9 cellular contexts compared by ENCODE assay signal in the genomic region with DNA sequence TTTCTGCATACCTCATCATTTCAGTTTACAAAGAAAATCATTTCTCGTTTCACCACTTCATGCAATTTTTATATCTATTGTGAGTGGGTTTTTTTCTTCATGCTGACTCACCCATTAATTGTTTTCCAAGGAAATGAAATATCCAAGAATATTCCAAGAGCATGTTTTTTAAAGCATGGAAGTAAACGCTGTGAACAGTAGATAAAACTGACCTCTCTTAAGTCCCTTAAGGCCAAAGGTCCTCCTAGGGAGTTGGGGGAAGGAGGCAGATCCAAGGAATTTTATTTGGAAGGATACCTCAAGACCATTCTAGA. TPM values are rescaled to one million over a fixed set of nuclear protein-coding genes. Genes with fewer than 3 reads are reported as not detected.
DNase-seq lines count a peak whose midpoint lies in the region; ATAC-seq, FAIRE-seq and TF ChIP-seq lines count a peak whose summit lies in the region.
"Had no signal": no experiment of that assay in that cellular context is flagged by ENCODE, and none has a peak within 500 bp of the region (broad histone marks: within the 10 kb centered on the region; RNA-seq: fewer than 3 reads in every experiment).

No MANE protein-coding gene starts in this region.

- TF ChIP-seq CTCF in 22Rv1 (IDR thresholded peaks at IDR 0.05) = no peak
- no peak for TF ChIP-seq CTCF in IMR-90 (conservative IDR thresholded peaks at IDR 0.05; ENCODE audit: low read depth, low read length)
- TF ChIP-seq CTCF in bronchial epithelial cell (IDR thresholded peaks at IDR 0.05; ENCODE audit: insufficient read depth, low read length, severe bottlenecking) = no peak

- TF ChIP-seq POLR2A in IMR-90 (IDR thresholded peaks at IDR 0.05; ENCODE audit: low read depth, low read length) = no peak

- H3K4me1 ChIP-seq in IMR-90 (ENCODE audit: control insufficient read depth, insufficient read depth, low read length) (peaks cover 2% of the 10 kb centered on the region; the same call in 1 of the 2 replicates), mucosa of stomach (ENCODE audit: control insufficient read depth, insufficient read depth, low read length) (peaks cover 13% of the 10 kb centered on the region)

- H3K18ac ChIP-seq in IMR-90 (ENCODE audit: low read depth, low read length) = no peak overlapping the region; the same call in 1 of the 2 replicates

- H3K9me3 ChIP-seq in IMR-90 (ENCODE audit: control insufficient read depth, insufficient read depth, low read length) (no peaks in the 10 kb centered on the region), mucosa of stomach (ENCODE audit: control insufficient read depth, low read length) (no peaks in the 10 kb centered on the region)

- no peak for ATAC-seq in IMR-90 (ENCODE audit: low read depth)
- no peak for ATAC-seq in HG03565 (IDR thresholded peaks at IDR 0.05; ENCODE audit: unreplicated experiment)
- ATAC-seq in HG02938 (IDR thresholded peaks at IDR 0.05; ENCODE audit: unreplicated experiment) = no peak
- ATAC-seq in HG03135 (IDR thresholded peaks at IDR 0.05; ENCODE audit: unreplicated experiment) = no peak

- H2AK9ac ChIP-seq in IMR-90 (replicated peaks; ENCODE audit: low read depth, low read length, poor library complexity) = no peak overlapping the region

- dilution Hi-C loops in IMR-90 (cut with HindIII; ENCODE audit: low sequenced_read_pairs, unreplicated experiment) = no loop called here

- no peaks in the 10 kb centered on the region; the same call in 1 of the 2 replicates for H3K9me1 ChIP-seq in IMR-90 (ENCODE audit: insufficient read depth, low read length)

- POLR2A ChIA-PET in IMR-90 (lab: Charles Lee; ENCODE audit: unreplicated experiment) = interaction anchor here (0.7 kb wide), 1 partner anchor 241 kb away, joined by 7 read pairs; no protein-coding TSS in a partner anchor

- peak overlapping the region; percentile 82; the same call in 1 of the 2 replicates for H4K91ac ChIP-seq in IMR-90 (ENCODE audit: insufficient read depth, low read depth, low read length)

- no TSS peak for BruUV-seq in IMR-90 (replicated peaks; lab: Mats Ljungman, UMichigan)

- H3K4me2 ChIP-seq in IMR-90 (ENCODE audit: low read depth, low read length) = peak overlapping the region; percentile 84; the same call in 1 of the 2 replicates

- H3K27ac ChIP-seq in 22Rv1 (peak overlapping the region; percentile 85), IMR-90 (ENCODE audit: insufficient read depth, low read length) (no peak overlapping the region)

- intact Hi-C loops in IMR-90 (cut with micrococcal nuclease) = no loop called here

- no peak overlapping the region for H2AFZ ChIP-seq in IMR-90 (replicated peaks; ENCODE audit: low read length, poor library complexity)

- H2BK5ac ChIP-seq in IMR-90 (ENCODE audit: low read depth, low read length, poor library complexity, severe bottlenecking) = peak overlapping the region; percentile 66

- DNase-seq in IMR-90 (no peak), bronchial epithelial cell (ENCODE audit: low read depth) (no peak), NAMALWA (ENCODE audit: low spot score) (no peak)

- no peak for TF ChIP-seq RAD21 in IMR-90 (IDR thresholded peaks at IDR 0.05; ENCODE audit: low read length)

- H4K5ac ChIP-seq in IMR-90 (ENCODE audit: low read depth, low read length) = no peak overlapping the region; the same call in 1 of the 2 replicates

- H3K9ac ChIP-seq in IMR-90 (ENCODE audit: low read depth, low read length) = no peak overlapping the region; the same call in 1 of the 2 replicates
- H3K9ac ChIP-seq in mucosa of stomach (ENCODE audit: low read length) = peak overlapping the region; percentile 92

- no peak overlapping the region for H2BK120ac ChIP-seq in IMR-90 (ENCODE audit: low read depth, low read length)

- H4K20me1 ChIP-seq in IMR-90 (ENCODE audit: insufficient read depth, low read length) = no peaks in the 10 kb centered on the region

- peaks cover 6 to 16% of the 10 kb centered on the region in 2 experiments; a peak in 3 of 4 replicates for H3K79me1 ChIP-seq in IMR-90 (ENCODE audit: low read depth in 1 of 2, low read length in 2 of 2)

- WGBS in IMR-90 (ENCODE audit: extremely low coverage in 2 of 2, insufficient read length in 1 of 2), 2 experiments = no CpG with 5 or more reads among the region's 2 CpGs

- no peak for FAIRE-seq in bronchial epithelial cell (lab: Jason Lieb, UNC)
- FAIRE-seq: G401.6 had no signal

- H3K27me3 ChIP-seq in IMR-90 (ENCODE audit: control insufficient read depth, insufficient read depth, low read length) = no peaks in the 10 kb centered on the region
- H3K27me3 ChIP-seq in bronchial epithelial cell (ENCODE audit: control insufficient read depth, insufficient read depth, low read length) = no peaks in the 10 kb centered on the region
- H3K27me3 ChIP-seq in mucosa of stomach (ENCODE audit: control insufficient read depth, insufficient read depth, low read length) = no peaks in the 10 kb centered on the region

- H3K4me3 ChIP-seq in IMR-90 (ENCODE audit: insufficient read depth, low read depth, low read length) = peak overlapping the region; percentile 76; the same call in 1 of the 2 replicates
- peak overlapping the region; percentile 90 for H3K4me3 ChIP-seq in bronchial epithelial cell (ENCODE audit: low read depth, low read length)
- H3K4me3 ChIP-seq in mucosa of stomach (ENCODE audit: low read length) = peak overlapping the region; percentile 82

- in situ Hi-C loops in IMR-90 (cut with MboI; ENCODE audit: low sequenced_read_pairs) = loop anchor here (5.0 kb wide), 2 partner anchors 240 to 295 kb away; no protein-coding TSS in a partner anchor

- peak overlapping the region; percentile 80; the same call in 1 of the 2 replicates for H3K23ac ChIP-seq in IMR-90 (ENCODE audit: low read depth, low read length)

- H4K8ac ChIP-seq in IMR-90 (ENCODE audit: low read depth in 2 of 2, low read length in 2 of 2) = peak overlapping the region; percentile 87 to 97

- CTCF ChIA-PET in IMR-90 (lab: Yijun Ruan, JAX) = interaction anchor here (1.2 to 1.6 kb wide), 2 partner anchors 219 to 291 kb away, joined by 3 to 4 read pairs; no protein-coding TSS in a partner anchor

- H3K36me3 ChIP-seq in IMR-90 (ENCODE audit: control insufficient read depth, insufficient read depth, low read length) = no peaks in the 10 kb centered on the region
- H3K36me3 ChIP-seq in bronchial epithelial cell (ENCODE audit: control insufficient read depth, insufficient read depth, low read length) = no peaks in the 10 kb centered on the region
- no peaks in the 10 kb centered on the region for H3K36me3 ChIP-seq in mucosa of stomach (ENCODE audit: control insufficient read depth, insufficient read depth, low read length)

- peak overlapping the region; percentile 93; the same call in 1 of the 2 replicates for H3K4ac ChIP-seq in IMR-90 (ENCODE audit: low read depth, low read length)

- no peak overlapping the region for H2AK5ac ChIP-seq in IMR-90 (ENCODE audit: low read depth, low read length)

- no peak overlapping the region for H3K56ac ChIP-seq in IMR-90 (ENCODE audit: extremely low read depth, insufficient read depth, low read length)

- H2BK20ac ChIP-seq in IMR-90 (ENCODE audit: low read depth, low read length) = no peak overlapping the region

- H2BK15ac ChIP-seq in IMR-90 (ENCODE audit: low read depth, low read length) = peak overlapping the region; percentile 89; the same call in 2 of the 3 replicates

- H3K14ac ChIP-seq in IMR-90 (replicated peaks; ENCODE audit: low read depth, low read length) = no peak overlapping the region

TF ChIP-seq in IMR-90, 13 proteins besides CTCF, POLR2A, EP300 and RAD21:
- TF ChIP-seq CHD1 (IDR thresholded peaks at IDR 0.05; ENCODE audit: low read depth, low read length) = no peak
- TF ChIP-seq MAFK (IDR thresholded peaks at IDR 0.05; ENCODE audit: low read depth, low read length) = peak; percentile 79

RNA-seq across cellular contexts. Expression of a gene that starts 2.6 kb away (rescaled TPM):
- total RNA-seq in IMR-90 (2012; rRNA removed) = 64.7 and 75.5 TPM in 2 replicates
- 41.1 and 47.9 TPM in 2 replicates for polyA plus RNA-seq in IMR-90 (2012; rRNA removed)
- polyA plus RNA-seq in IMR-90 (2012; cell fraction: cytosol; rRNA removed) = 21.2 and 27.8 TPM in 2 replicates
- 50.5 and 115 TPM in 2 replicates for polyA plus RNA-seq in IMR-90 (2012; cell fraction: nucleus; rRNA removed; ENCODE audit: low replicate concordance)
- total RNA-seq in bronchial epithelial cell = 39.2 and 45.2 TPM in 2 replicates

RNA-seq across cellular contexts. Expression of a gene that starts 39.8 kb away (rescaled TPM):
- total RNA-seq in IMR-90 (2012; rRNA removed) (972 and 1,122 TPM in 2 replicates), bronchial epithelial cell (6.1 and 28.4 TPM in 2 replicates)
- 1,796 and 2,118 TPM in 2 replicates for polyA plus RNA-seq in IMR-90 (2012; rRNA removed)
- 1,744 and 2,681 TPM in 2 replicates for polyA plus RNA-seq in IMR-90 (2012; cell fraction: cytosol; rRNA removed)
- 2,128 and 5,164 TPM in 2 replicates for polyA plus RNA-seq in IMR-90 (2012; cell fraction: nucleus; rRNA removed; ENCODE audit: low replicate concordance)

Comparison
In these comparisons a context has a peak if more than half of its experiments do, and no peak if none do; other contexts are left out.
1. RNA of a gene that starts 39.8 kb away (total RNA-seq): 972 to 1,122 TPM in IMR-90; 6.1 to 28.4 TPM in bronchial epithelial cell; every median in the first group is over 10 times any median in the second.
2. Peak in every context shown above with its lines, with median percentiles within 50 percentile points of each other: H3K4me3 ChIP-seq.